15 cellular contexts compared by ENCODE assay signal in the genomic region with DNA sequence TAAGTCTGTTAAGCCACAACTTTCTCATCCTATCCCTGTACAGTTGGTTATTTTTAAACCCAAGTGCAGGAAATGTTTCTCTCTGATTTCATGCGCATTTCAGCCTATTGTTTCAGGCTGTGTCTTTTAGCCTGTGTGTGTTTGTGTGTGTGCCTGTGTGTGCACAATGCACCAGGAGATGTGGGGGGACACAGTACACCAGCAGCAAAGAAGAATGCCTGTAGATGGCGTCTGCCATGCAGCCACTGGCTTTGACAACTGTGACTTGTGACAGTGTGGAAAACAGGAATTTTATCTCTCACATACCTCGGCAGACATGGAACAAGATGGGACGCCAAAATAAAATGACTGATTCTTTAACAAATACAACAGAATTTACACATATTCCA. TPM values are rescaled to one million over a fixed set of nuclear protein-coding genes. Genes with fewer than 3 reads are reported as not detected.
DNase-seq lines count a peak whose midpoint lies in the region; ATAC-seq and TF ChIP-seq lines count a peak whose summit lies in the region.
"Had no signal": no experiment of that assay in that cellular context is flagged by ENCODE, and none has a peak within 500 bp of the region (broad histone marks: within the 10 kb centered on the region; RNA-seq: fewer than 3 reads in every experiment).

No MANE protein-coding gene starts in this region.

- CTCF ChIA-PET in SK-N-SH (lab: Yijun Ruan, JAX), result interaction anchor here (0.7 to 4.6 kb wide), 12 partner anchors 10 to 260 kb away, joined by 3 to 20 read pairs (median 5); partner anchors contain the start of genes CHCHD6 and PLXNA1
- CTCF ChIA-PET in activated naive CD4-positive, alpha-beta T cell treated with anti-CD3 and anti-CD28 coated beads, Interleukin-2, amount 10 ng/mL, durations not matched to agents 7 days and 5 days (lab: Charles Lee), result no interaction called here

- H2AFZ ChIP-seq in SK-N-SH (ENCODE audit: low read depth), result no peak overlapping the region

- TF ChIP-seq RAD21 in SK-N-SH (IDR thresholded peaks at IDR 0.05; ENCODE audit: low read length), result peak; percentile 53

- H3K9me3 ChIP-seq in SK-N-SH (no peaks in the 10 kb centered on the region), spleen (no peaks in the 10 kb centered on the region)
- H3K9me3 ChIP-seq: A549, lower lobe of right lung, tibial nerve had no signal

- 67% methylated on average over 4 of the region's 4 CpGs for WGBS in SK-N-SH (ENCODE audit: low lambda C conversion rate)
- WGBS in spleen, 5 donors, result 70 to 76% (median 73%) methylated on average over 4 of the region's 4 CpGs

- H3K9ac ChIP-seq in SK-N-SH, result no peak overlapping the region

- H3K27ac ChIP-seq in SK-N-SH (ENCODE audit: low read depth in 2 of 2, low read length in 1 of 2), result peak overlapping the region; percentile 27 to 43; a peak in 3 of 4 replicates
- peak overlapping the region in 3 of 8 donors; percentile 2 to 40 (median 30) for H3K27ac ChIP-seq in spleen
- H3K27ac ChIP-seq: A549, lower lobe of right lung, tibial nerve had no signal

- H3K27ac Mint-ChIP-seq in activated naive CD4-positive, alpha-beta T cell treated with anti-CD3 and anti-CD28 coated beads, Interleukin-2, amount 10 ng/mL, durations not matched to agents 7 days and 5 days, result no peak overlapping the region
- H3K27ac Mint-ChIP-seq: activated T-helper 2 cell treated with anti-CD3 and anti-CD28 coated beads, Interferon-gamma antibody, Interleukin-2, Interleukin-4, amounts not matched to agents 10 μg/mL and 5 μg/mL and 100 μg/mL, durations not matched to agents 14 hours and 24 hours and 36 hours; T-helper 1 cell treated with Interleukin-12 subunit alpha and Interleukin-12 subunit beta and Interleukin-4 antibody, amounts not matched to agents 30 μg/mL and 1 μg/mL, for 36 hours had no signal

- H3K27me3 ChIP-seq in SK-N-SH (ENCODE audit: insufficient read depth) (no peaks in the 10 kb centered on the region), spleen (replicated peaks in 1 of 7) (no peaks in the 10 kb centered on the region)
- H3K27me3 ChIP-seq: tibial nerve had no signal

- H3K4me3 ChIP-seq in SK-N-SH (ENCODE audit: low read depth in 2 of 2, low read length in 1 of 2), result no peak overlapping the region
- H3K4me3 ChIP-seq in spleen, result no peak overlapping the region
- H3K4me3 ChIP-seq: A549, lower lobe of right lung, tibial nerve had no signal

- no peak for TF ChIP-seq EP300 in SK-N-SH (IDR thresholded peaks at IDR 0.05; ENCODE audit: borderline replicate concordance in 1 of 2, low read depth in 1 of 2, low read length in 1 of 2)

- intact Hi-C loops in spleen (cut with DNase I; ENCODE audit: low total_unique reads), result no loop called here

- H3K4me2 ChIP-seq in SK-N-SH, result peak overlapping the region; percentile 12
- H3K4me2 ChIP-seq: A549 had no signal

- H3K4me1 ChIP-seq in SK-N-SH (ENCODE audit: control insufficient read depth in 1 of 2, insufficient read depth in 2 of 2, low read depth in 1 of 2, low read length in 1 of 2), result peaks cover 32 to 43% of the 10 kb centered on the region in 2 experiments
- H3K4me1 ChIP-seq in spleen, result peaks cover 8 to 53% (median 38%) of the 10 kb centered on the region in 6 donors
- H3K4me1 ChIP-seq: A549, lower lobe of right lung had no signal

- H3K79me2 ChIP-seq in SK-N-SH (ENCODE audit: insufficient read depth), result no peaks in the 10 kb centered on the region

- DNase-seq in SK-N-SH (peak; percentile 48), RPMI7951 (ENCODE audit: low read depth) (peak; percentile 38), globus pallidus (ENCODE audit: low spot score) (peak; percentile 43), spleen (peak; percentile 24)
- no peak for DNase-seq in activated naive CD4-positive, alpha-beta T cell treated with anti-CD3 and anti-CD28 coated beads, Interleukin-2, amount 10 ng/mL, durations not matched to agents 7 days and 5 days
- DNase-seq: activated CD4-positive, alpha-beta T cell treated with anti-CD3 and anti-CD28 coated beads, Interleukin-2, amount 50 U/mL, for 1 hour; Calu3; lower lobe of right lung had no signal

- H3F3A ChIP-seq in SK-N-SH (replicated peaks; ENCODE audit: insufficient read depth), result no peaks in the 10 kb centered on the region

- no peaks in the 10 kb centered on the region for H3K4me1 Mint-ChIP-seq in activated naive CD4-positive, alpha-beta T cell treated with anti-CD3 and anti-CD28 coated beads, Interleukin-2, amount 10 ng/mL, durations not matched to agents 7 days and 5 days

- TF ChIP-seq POLR2A in spleen (IDR thresholded peaks at IDR 0.05), result no peak

- POLR2A ChIA-PET in SK-N-SH (lab: Yijun Ruan, JAX), result no interaction called here

- H3K36me3 ChIP-seq in SK-N-SH (replicated peaks in 1 of 2; ENCODE audit: control insufficient read depth in 1 of 2, insufficient read depth in 2 of 2, low read length in 1 of 2) (peaks cover 0 to 3% of the 10 kb centered on the region in 2 experiments), spleen (no peaks in the 10 kb centered on the region)
- H3K36me3 ChIP-seq: lower lobe of right lung, tibial nerve had no signal

- no peaks in the 10 kb centered on the region for H4K20me1 ChIP-seq in SK-N-SH (ENCODE audit: insufficient read depth)

- no peaks in the 10 kb centered on the region for H3K9me3 Mint-ChIP-seq in activated naive CD4-positive, alpha-beta T cell treated with anti-CD3 and anti-CD28 coated beads, Interleukin-2, amount 10 ng/mL, durations not matched to agents 7 days and 5 days
- H3K9me3 Mint-ChIP-seq: activated T-helper 2 cell treated with anti-CD3 and anti-CD28 coated beads, Interferon-gamma antibody, Interleukin-2, Interleukin-4, amounts not matched to agents 10 μg/mL and 5 μg/mL and 100 μg/mL, durations not matched to agents 14 hours and 24 hours and 36 hours; T-helper 1 cell treated with Interleukin-12 subunit alpha and Interleukin-12 subunit beta and Interleukin-4 antibody, amounts not matched to agents 30 μg/mL and 1 μg/mL, for 36 hours had no signal

- H3K4me3 Mint-ChIP-seq in activated naive CD4-positive, alpha-beta T cell treated with anti-CD3 and anti-CD28 coated beads, Interleukin-2, amount 10 ng/mL, durations not matched to agents 7 days and 5 days, result no peak overlapping the region
- H3K4me3 Mint-ChIP-seq: T-helper 1 cell treated with Interleukin-12 subunit alpha and Interleukin-12 subunit beta and Interleukin-4 antibody, amounts not matched to agents 30 μg/mL and 1 μg/mL, for 36 hours had no signal

- no peaks in the 10 kb centered on the region for H3K27me3 Mint-ChIP-seq in activated naive CD4-positive, alpha-beta T cell treated with anti-CD3 and anti-CD28 coated beads, Interleukin-2, amount 10 ng/mL, durations not matched to agents 7 days and 5 days

- H3K9me2 ChIP-seq in SK-N-SH, result no peaks in the 10 kb centered on the region

- ATAC-seq in SK-N-SH treated with all-trans-retinoic acid at 6 μM for 48 hours (no peak), GM21619 (IDR thresholded peaks at IDR 0.05; ENCODE audit: unreplicated experiment) (no peak), GM18502 (IDR thresholded peaks at IDR 0.05; ENCODE audit: poor library complexity, unreplicated experiment) (no peak)
- ATAC-seq: A549, lower lobe of right lung had no signal

- TF ChIP-seq CTCF in SK-N-SH (IDR thresholded peaks at IDR 0.05) (peak; percentile 30), spleen (IDR thresholded peaks at IDR 0.05 in 8 of 11, conservative IDR thresholded peaks at IDR 0.05 in 3 of 11) (no peak)

- no peaks in the 10 kb centered on the region for H3K36me3 Mint-ChIP-seq in activated naive CD4-positive, alpha-beta T cell treated with anti-CD3 and anti-CD28 coated beads, Interleukin-2, amount 10 ng/mL, durations not matched to agents 7 days and 5 days

TF ChIP-seq in SK-N-SH, 30 proteins besides CTCF, POLR2A, EP300 and RAD21:
- TF ChIP-seq RXRA (IDR thresholded peaks at IDR 0.05; ENCODE audit: borderline replicate concordance, low read depth), result no peak
- peak; percentile 34; the same call in 1 of the 2 replicates for TF ChIP-seq SMC3 (IDR thresholded peaks at IDR 0.05; ENCODE audit: low read depth, low read length)

TF ChIP-seq in SK-N-SH treated with all-trans-retinoic acid at 6 μM for 48 hours, 23 proteins besides CTCF, POLR2A, EP300 and RAD21 (continues in another document):
- TF ChIP-seq ZFP3 (CRISPR knock-in tag; IDR thresholded peaks at IDR 0.05) (no peak), ESRRG (CRISPR knock-in tag; IDR thresholded peaks at IDR 0.05) (no peak), RARB (CRISPR knock-in tag; IDR thresholded peaks at IDR 0.05) (no peak), SNAI2 (CRISPR knock-in tag; IDR thresholded peaks at IDR 0.05) (no peak), ZFP30 (CRISPR knock-in tag; IDR thresholded peaks at IDR 0.05) (no peak), ZNF8 (CRISPR knock-in tag; IDR thresholded peaks at IDR 0.05) (no peak), ZNF70 (CRISPR knock-in tag; IDR thresholded peaks at IDR 0.05) (no peak), TOX (CRISPR knock-in tag; IDR thresholded peaks at IDR 0.05; ENCODE audit: borderline replicate concordance) (no peak), CSDC2 (CRISPR knock-in tag; IDR thresholded peaks at IDR 0.05) (no peak), ISL1 (CRISPR knock-in tag; IDR thresholded peaks at IDR 0.05) (no peak), ZC3H10 (CRISPR knock-in tag; IDR thresholded peaks at IDR 0.05) (no peak)

RNA-seq across cellular contexts. Expression of gene PLXNA1, which starts 43.6 kb away (rescaled TPM):
- polyA plus RNA-seq in SK-N-SH (2012; rRNA removed), result 48.1 and 48.7 TPM in 2 replicates
- 13.2 and 23.6 TPM in 2 replicates for polyA plus RNA-seq in SK-N-SH (2012; cell fraction: cytosol; rRNA removed)
- 104 and 115 TPM in 2 replicates for polyA plus RNA-seq in SK-N-SH (2012; cell fraction: nucleus; rRNA removed)
- total RNA-seq in RPMI7951 (2014; rRNA removed; shearing (Covaris generic)), result 44.0 and 60.2 TPM in 2 replicates
- 10 to 100 TPM; 27.8 to 47.6 (median 41.4) TPM for total RNA-seq in spleen
- polyA plus RNA-seq in spleen, result 10 to 100 TPM in 1 of 3 donors, 1 to 10 TPM in 2; 3.7 to 11.9 (median 3.8) TPM
